Comparison of ENCODE assay signal across 6 cellular contexts in the genomic region with DNA sequence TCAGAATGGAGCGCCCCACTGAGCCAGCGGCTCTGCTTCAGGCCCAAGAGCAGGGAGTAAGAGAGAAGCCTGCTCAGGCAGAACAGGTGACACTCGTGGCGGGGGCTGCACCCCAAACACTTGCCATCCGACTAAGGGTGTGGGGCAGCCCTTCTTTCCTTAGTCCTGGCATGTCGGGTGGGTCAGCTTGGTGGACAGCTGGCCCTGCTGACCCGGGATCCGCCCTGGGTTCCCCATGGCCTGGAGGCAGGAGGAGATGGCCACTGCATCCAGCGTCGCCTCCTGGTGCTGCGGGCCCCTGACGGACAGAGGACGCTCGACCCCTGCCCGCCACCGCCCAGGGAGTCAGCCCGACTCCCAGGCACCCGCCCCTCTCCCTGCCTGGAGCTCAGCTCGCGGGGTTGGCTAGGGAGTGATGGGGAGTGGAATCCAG. TPM values are rescaled to one million over a fixed set of nuclear protein-coding genes. Genes with fewer than 3 reads are reported as not detected.
DNase-seq lines count a peak whose midpoint lies in the region; ATAC-seq and TF ChIP-seq lines count a peak whose summit lies in the region.

No MANE protein-coding gene starts in this region.

- ATAC-seq in GM21423 (IDR thresholded peaks at IDR 0.05; ENCODE audit: unreplicated experiment): no peak

- peaks cover 10% of the 10 kb centered on the region; the same call in 1 of the 2 replicates for H3K27me3 ChIP-seq in MM.1S (replicated peaks; ENCODE audit: insufficient read depth, low read length)
- H3K27me3 ChIP-seq in skeletal muscle satellite cell (ENCODE audit: control insufficient read depth, insufficient read depth, low read length): no peaks in the 10 kb centered on the region

- DNase-seq in MM.1S (no peak), epithelial cell of proximal tubule (ENCODE audit: low read depth) (no peak), NCI-H69 (lab: John Stamatoyannopoulos, UW) (no peak), RKO (ENCODE audit: low spot score) (no peak)

- H3K4me3 ChIP-seq in MM.1S (ENCODE audit: low read length): peak overlapping the region; percentile 79
- peak overlapping the region; percentile 80 for H3K4me3 ChIP-seq in epithelial cell of proximal tubule (ENCODE audit: low read depth, low read length)
- H3K4me3 ChIP-seq in skeletal muscle satellite cell (ENCODE audit: low read length): peak overlapping the region; percentile 75

- no peak for TF ChIP-seq CTCF in MM.1S (IDR thresholded peaks at IDR 0.05; ENCODE audit: low read length)
- no peak for TF ChIP-seq CTCF in epithelial cell of proximal tubule (conservative IDR thresholded peaks at IDR 0.05; ENCODE audit: low read depth, low read length)

- 0 out of 2 replicates have a peak, but pooled peaks cover 3% of the 10 kb centered on the region for H3K79me2 ChIP-seq in MM.1S (ENCODE audit: low read length)

- H3K27ac ChIP-seq in MM.1S (ENCODE audit: low read length): no peak overlapping the region

- peak overlapping the region; percentile 56 for H2AFZ ChIP-seq in MM.1S (ENCODE audit: low read length)

- no peaks in the 10 kb centered on the region for H3K9me2 ChIP-seq in MM.1S (replicated peaks; ENCODE audit: insufficient read depth, low read length)

- H3K4me1 ChIP-seq in MM.1S (ENCODE audit: low read length) (no peaks in the 10 kb centered on the region), skeletal muscle satellite cell (ENCODE audit: control insufficient read depth, insufficient read depth, low read length) (peaks cover 9% of the 10 kb centered on the region)

- H3K9ac ChIP-seq in MM.1S (ENCODE audit: low read length) (no peak overlapping the region; the same call in 1 of the 2 replicates), skeletal muscle satellite cell (ENCODE audit: low read depth, low read length) (peak overlapping the region; percentile 60)

- no peaks in the 10 kb centered on the region for H3K36me3 ChIP-seq in MM.1S (replicated peaks; ENCODE audit: insufficient read depth, low read length)
- H3K36me3 ChIP-seq in skeletal muscle satellite cell (ENCODE audit: insufficient read depth, low read length): no peaks in the 10 kb centered on the region

- no peaks in the 10 kb centered on the region for H4K20me1 ChIP-seq in MM.1S (ENCODE audit: insufficient read depth, low read length)

- H3K4me2 ChIP-seq in MM.1S (ENCODE audit: low read depth, low read length) (peak overlapping the region; percentile 99), skeletal muscle satellite cell (ENCODE audit: low read length) (peak overlapping the region; percentile 99)

- H3K9me3 ChIP-seq in MM.1S (replicated peaks; ENCODE audit: insufficient read depth, low read length) (no peaks in the 10 kb centered on the region), skeletal muscle satellite cell (replicated peaks; ENCODE audit: low read length) (no peaks in the 10 kb centered on the region)

- H3F3A ChIP-seq in MM.1S (ENCODE audit: insufficient read depth, low read length): peaks cover 3% of the 10 kb centered on the region; the same call in 1 of the 2 replicates

RNA-seq across cellular contexts. Expression of gene PAOX, which starts 1.2 kb away (rescaled TPM):
- 3.6 and 5.6 TPM in 2 replicates for total RNA-seq in epithelial cell of proximal tubule
- total RNA-seq in skeletal muscle satellite cell (2012; rRNA removed): 4.1 and 4.4 TPM in 2 replicates

RNA-seq across cellular contexts. Expression of gene ECHS1, which starts 4.7 kb away (rescaled TPM):
- total RNA-seq in epithelial cell of proximal tubule: 130 and 147 TPM in 2 replicates
- 68.2 and 75.1 TPM in 2 replicates for total RNA-seq in skeletal muscle satellite cell (2012; rRNA removed)

RNA-seq across cellular contexts. Expression of gene MTG1, which starts 16.1 kb away (rescaled TPM):
- total RNA-seq in epithelial cell of proximal tubule: 31.8 and 51.9 TPM in 2 replicates
- total RNA-seq in skeletal muscle satellite cell (2012; rRNA removed): 32.4 and 37.4 TPM in 2 replicates

RNA-seq across cellular contexts. Expression of gene FUOM, which starts 20.0 kb away (rescaled TPM):
- total RNA-seq in epithelial cell of proximal tubule: 57.2 and 75.5 TPM in 2 replicates
- total RNA-seq in skeletal muscle satellite cell (2012; rRNA removed): 25.6 and 42.4 TPM in 2 replicates

RNA-seq across cellular contexts. Expression of gene PRAP1, which starts 30.7 kb away (rescaled TPM):
- not detected in 2 replicates for total RNA-seq in epithelial cell of proximal tubule
- total RNA-seq in skeletal muscle satellite cell (2012; rRNA removed): 0.51 TPM in 1 of 2 replicates, not detected in the other
